Comparison of ENCODE assay signal across 8 cellular contexts in the genomic region with DNA sequence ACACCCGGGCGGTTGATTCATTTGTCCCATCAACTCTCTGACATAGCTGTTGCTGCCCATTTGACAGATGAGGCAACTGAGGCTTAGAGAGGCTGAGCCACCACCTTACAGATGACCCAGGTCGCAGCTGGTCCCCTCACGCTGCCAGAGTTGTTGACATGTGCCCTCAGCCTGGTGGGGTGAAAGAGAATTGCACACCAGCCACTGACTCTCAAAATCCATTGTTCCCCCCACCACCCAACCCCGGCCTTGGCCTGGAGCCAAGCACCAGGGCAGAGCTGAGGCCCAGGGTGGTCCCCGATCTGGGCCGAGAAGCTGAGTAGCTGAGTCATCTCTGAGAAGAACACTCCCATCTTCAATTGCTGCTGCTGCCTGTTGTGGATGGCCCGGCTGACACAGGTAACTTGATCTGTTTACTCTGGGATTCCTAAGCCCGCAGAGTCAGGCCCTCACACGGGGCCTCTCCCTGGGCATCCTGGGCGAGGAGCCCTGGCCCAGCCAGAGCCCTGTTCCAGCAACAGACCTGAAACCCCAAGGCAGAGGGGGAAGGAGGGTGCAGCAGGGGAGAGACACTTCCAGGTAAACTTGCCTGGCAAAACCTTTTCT.
DNase-seq lines count a peak whose midpoint lies in the region; ATAC-seq and TF ChIP-seq lines count a peak whose summit lies in the region.

No MANE protein-coding gene starts in this region.

- H3K9me3 ChIP-seq in WERI-Rb-1 (ENCODE audit: severe bottlenecking) = no peaks in the 10 kb centered on the region

- H3K4me3 ChIP-seq in WERI-Rb-1 (ENCODE audit: low read depth, low read length) = no peak overlapping the region

- H3K27me3 ChIP-seq in WERI-Rb-1 (ENCODE audit: insufficient read depth, low read depth, severe bottlenecking) = no peaks in the 10 kb centered on the region

- no peak overlapping the region for H3K27ac ChIP-seq in WERI-Rb-1

- 0 out of 2 replicates have a peak, but pooled peaks have one; percentile 18 for TF ChIP-seq CTCF in WERI-Rb-1 (IDR thresholded peaks at IDR 0.05; ENCODE audit: low read depth, low read length)

- DNase-seq in DMS 273 (lab: John Stamatoyannopoulos, UW; ENCODE audit: unreplicated experiment) (peak; percentile 93), NCI-H1417 (lab: John Stamatoyannopoulos, UW) (peak; percentile 78 to 92 (median 79)), WERI-Rb-1 (peak; percentile 36), left kidney (ENCODE audit: low read depth, low spot score) (peak; percentile 96), KG1 (lab: John Stamatoyannopoulos, UW) (no peak), activated T-cell treated with anti-CD3 and anti-CD28 coated beads for 4 hours (no peak)

- no peak for ATAC-seq in HG02973 (IDR thresholded peaks at IDR 0.05; ENCODE audit: unreplicated experiment)
- ATAC-seq in GM19328 (IDR thresholded peaks at IDR 0.05; ENCODE audit: unreplicated experiment) = no peak

- no peaks in the 10 kb centered on the region for H3K36me3 ChIP-seq in WERI-Rb-1

Comparison
In these comparisons a context has a peak if more than half of its experiments do, and no peak if none do; other contexts are left out.
1. DNase-seq: peak in DMS 273 (single experiment), NCI-H1417 (3 of 3), WERI-Rb-1 (single experiment) and left kidney (single experiment); none in KG1 (single experiment) and activated T-cell treated with anti-CD3 and anti-CD28 coated beads for 4 hours (single experiment).